11 cellular contexts compared by ENCODE assay signal in the genomic region with DNA sequence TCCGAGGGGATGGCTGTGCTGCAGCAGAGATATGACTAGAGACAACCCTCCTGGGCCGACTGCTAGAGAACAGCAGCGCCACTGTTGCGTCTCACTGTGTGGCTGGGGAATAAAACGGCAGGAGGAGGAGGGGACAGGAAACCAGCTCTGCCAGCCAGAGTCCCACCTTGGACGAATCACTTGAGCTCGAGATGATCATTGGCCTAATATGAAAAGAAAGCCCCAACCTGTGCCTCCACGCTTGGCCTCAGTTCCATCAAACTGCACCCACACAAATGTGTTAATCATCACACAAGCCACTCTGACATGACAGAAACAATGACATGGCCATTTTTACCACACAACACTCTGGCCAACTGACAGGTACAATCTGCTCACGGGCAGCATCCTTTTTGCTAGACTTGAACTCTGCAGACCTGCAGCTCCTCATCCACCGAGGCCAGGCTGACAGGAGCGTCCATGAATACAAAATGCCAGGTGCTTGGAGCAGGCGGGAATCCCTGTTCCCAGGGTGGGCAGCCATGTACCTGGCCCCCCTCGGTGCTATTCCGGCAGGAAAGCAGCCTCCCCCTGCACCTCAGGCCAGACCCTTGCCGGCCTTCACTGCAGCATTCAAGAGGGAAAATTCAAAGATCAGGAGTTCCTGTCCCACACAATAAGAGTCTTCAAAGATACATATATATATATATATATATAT. TPM values are rescaled to one million over a fixed set of nuclear protein-coding genes. Genes with fewer than 3 reads are reported as not detected.
DNase-seq lines count a peak whose midpoint lies in the region; ATAC-seq lines count a peak whose summit lies in the region.
"Had no signal": no experiment of that assay in that cellular context is flagged by ENCODE, and none has a peak within 500 bp of the region (broad histone marks: within the 10 kb centered on the region; RNA-seq: fewer than 3 reads in every experiment).

No MANE protein-coding gene starts in this region.

- peak; percentile 57 for ATAC-seq in GM21381 (IDR thresholded peaks at IDR 0.05; ENCODE audit: unreplicated experiment)
- peak; percentile 67 for ATAC-seq in HG03342 (IDR thresholded peaks at IDR 0.05; ENCODE audit: unreplicated experiment)
- ATAC-seq in stimulated activated naive CD8-positive, alpha-beta T cell treated with anti-CD3 and anti-CD28 coated beads, Interleukin-15, Interleukin-2, amounts not matched to agents 100 U/mL and 50 U/mL, for 24 hours: peak; percentile 91
- ATAC-seq: gastrocnemius medialis, left lung had no signal

- DNase-seq in activated CD4-positive, alpha-beta T cell treated with anti-CD3 and anti-CD28 coated beads for 48 hours: peak; percentile 33
- DNase-seq in activated CD4-positive, alpha-beta T cell treated with anti-CD3 and anti-CD28 coated beads, Interleukin-2, amount 50 U/mL, for 48 hours: no peak
- no peak for DNase-seq in stimulated activated naive CD8-positive, alpha-beta T cell treated with anti-CD3 and anti-CD28 coated beads, Interleukin-15, Interleukin-2, amounts not matched to agents 100 U/mL and 50 U/mL, for 24 hours
- DNase-seq in hepatic stellate cell (ENCODE audit: low spot score) (no peak), DMS114 treated with DMSO at 0.1 percent for 48 hours (lab: John Stamatoyannopoulos, UW; ENCODE audit: unreplicated experiment) (no peak), SK-N-DZ (ENCODE audit: low spot score) (no peak)
- DNase-seq: aorta, gastrocnemius medialis, left lung had no signal

RNA-seq across cellular contexts. Expression of a gene that starts 52.3 kb away (rescaled TPM):
- polyA plus RNA-seq in SK-N-DZ (2014; cell fraction: cytosol; rRNA removed): 10.3 and 11.8 TPM in 2 replicates
- 8.2 and 11.8 TPM in 2 replicates for polyA plus RNA-seq in SK-N-DZ (2014; cell fraction: nucleus; rRNA removed)
